ENCODE assay signal across 8 cellular contexts in the genomic region with DNA sequence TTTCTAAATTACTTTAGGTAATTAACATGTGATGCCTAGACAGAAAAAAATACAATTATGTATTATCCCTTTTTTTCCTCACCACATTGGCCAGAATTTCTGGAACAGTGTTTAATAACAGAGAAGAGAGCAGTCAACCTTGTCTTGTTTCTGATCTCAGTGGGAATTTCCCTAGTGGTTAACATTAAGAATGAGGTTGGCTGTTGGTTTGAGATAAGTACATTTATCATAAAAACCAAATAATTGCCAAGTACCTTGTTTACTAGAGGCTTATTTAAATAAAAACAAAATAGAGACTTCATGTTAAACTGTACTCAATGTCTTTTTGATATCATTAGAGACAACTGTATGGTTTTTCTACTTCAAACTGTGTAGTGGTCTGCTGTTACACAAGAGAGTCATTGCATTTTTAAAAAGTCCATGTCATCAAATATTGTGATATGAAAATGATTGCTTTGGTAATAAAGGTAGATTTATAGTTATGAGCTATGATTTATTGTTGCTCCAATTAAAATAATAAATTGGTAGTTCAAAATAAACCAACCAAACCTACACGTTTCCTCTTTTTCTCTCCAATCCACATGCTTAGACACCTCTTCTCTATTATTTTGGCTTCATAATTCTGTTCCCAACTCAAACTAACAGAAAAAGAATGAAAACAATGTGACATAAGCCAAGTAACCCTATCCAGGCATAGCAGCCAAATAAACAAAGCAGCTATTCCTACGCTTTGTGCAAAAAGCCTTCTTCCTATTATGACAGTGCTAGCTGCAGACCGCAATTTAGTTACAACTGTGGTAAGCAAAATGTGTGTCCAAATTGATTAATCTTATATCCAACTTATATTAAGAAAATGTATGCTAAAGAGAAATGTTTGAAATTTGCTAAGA. TPM values are rescaled to one million over a fixed set of nuclear protein-coding genes. Genes with fewer than 3 reads are reported as not detected.
DNase-seq lines count a peak whose midpoint lies in the region; ATAC-seq and TF ChIP-seq lines count a peak whose summit lies in the region.

No MANE protein-coding gene starts in this region.

- no peaks in the 10 kb centered on the region for H3K9me1 ChIP-seq in IMR-90 (ENCODE audit: insufficient read depth, low read length)

- H4K20me1 ChIP-seq in IMR-90 (ENCODE audit: insufficient read depth, low read length): no peaks in the 10 kb centered on the region

- peak overlapping the region; percentile 80 for H3K4me3 Mint-ChIP-seq in activated naive CD4-positive, alpha-beta T cell treated with anti-CD3 and anti-CD28 coated beads for 36 hours
- H3K4me3 Mint-ChIP-seq in dendritic cell treated with granulocyte-macrophage colony-stimulating factor and Interleukin-4, amounts not matched to agents 40 ng/mL and 50 ng/mL, for 4 days: peak overlapping the region; percentile 76
- no peak overlapping the region for H3K4me3 Mint-ChIP-seq in Caco-2 (ENCODE audit: unreplicated experiment)

- H3K4ac ChIP-seq in IMR-90 (ENCODE audit: low read depth, low read length): no peak overlapping the region

- no peak overlapping the region for H3K18ac ChIP-seq in IMR-90 (ENCODE audit: low read depth, low read length)

- no peak overlapping the region for H2AK9ac ChIP-seq in IMR-90 (replicated peaks; ENCODE audit: low read depth, low read length, poor library complexity)

- H3K4me1 ChIP-seq in IMR-90 (ENCODE audit: control insufficient read depth, insufficient read depth, low read length) (peaks cover 9% of the 10 kb centered on the region), Caco-2 (peaks cover 26% of the 10 kb centered on the region)

- POLR2A ChIA-PET in IMR-90 (lab: Charles Lee; ENCODE audit: unreplicated experiment): interaction anchor here (0.7 kb wide), 1 partner anchor 24 kb away, joined by 6 read pairs; no protein-coding TSS in a partner anchor
- POLR2A ChIA-PET in Caco-2 (lab: Charles Lee): no interaction called here

- no peak overlapping the region for H3K56ac ChIP-seq in IMR-90 (ENCODE audit: extremely low read depth, insufficient read depth, low read length)

- H3K4me2 ChIP-seq in IMR-90 (ENCODE audit: low read depth, low read length): no peak overlapping the region

- no peaks in the 10 kb centered on the region for H3K9me3 ChIP-seq in IMR-90 (ENCODE audit: control insufficient read depth, insufficient read depth, low read length)
- H3K9me3 ChIP-seq in Caco-2: no peaks in the 10 kb centered on the region

- WGBS in IMR-90 (ENCODE audit: extremely low coverage in 2 of 2, insufficient read length in 1 of 2), 2 experiments: no CpG with 5 or more reads among the region's 3 CpGs

- no peaks in the 10 kb centered on the region for H3K27me3 Mint-ChIP-seq in activated naive CD4-positive, alpha-beta T cell treated with anti-CD3 and anti-CD28 coated beads for 36 hours (ENCODE audit: low read depth)
- H3K27me3 Mint-ChIP-seq in dendritic cell treated with granulocyte-macrophage colony-stimulating factor and Interleukin-4, amounts not matched to agents 40 ng/mL and 50 ng/mL, for 4 days: no peaks in the 10 kb centered on the region
- H3K27me3 Mint-ChIP-seq in Caco-2 (ENCODE audit: insufficient read depth, unreplicated experiment): no peaks in the 10 kb centered on the region

- no peak overlapping the region for H4K5ac ChIP-seq in IMR-90 (ENCODE audit: low read depth, low read length)

- no peak overlapping the region for H3K27ac ChIP-seq in IMR-90 (ENCODE audit: insufficient read depth, low read length)

- ATAC-seq in IMR-90 (ENCODE audit: low read depth): peak; percentile 92

- H3K27me3 ChIP-seq in IMR-90 (ENCODE audit: control insufficient read depth, insufficient read depth, low read length): no peaks in the 10 kb centered on the region
- no peaks in the 10 kb centered on the region for H3K27me3 ChIP-seq in Caco-2 (replicated peaks; ENCODE audit: control insufficient read depth, insufficient read depth, low read length)

- H3K4me1 Mint-ChIP-seq in activated naive CD4-positive, alpha-beta T cell treated with anti-CD3 and anti-CD28 coated beads for 36 hours (ENCODE audit: low read depth): peaks cover 73% of the 10 kb centered on the region
- peaks cover 45% of the 10 kb centered on the region for H3K4me1 Mint-ChIP-seq in dendritic cell treated with granulocyte-macrophage colony-stimulating factor and Interleukin-4, amounts not matched to agents 40 ng/mL and 50 ng/mL, for 4 days (ENCODE audit: low read depth)
- peaks cover 11% of the 10 kb centered on the region for H3K4me1 Mint-ChIP-seq in Caco-2 (ENCODE audit: low read depth, unreplicated experiment)

- H3K4me3 ChIP-seq in IMR-90 (ENCODE audit: insufficient read depth, low read depth, low read length) (no peak overlapping the region), Caco-2 (ENCODE audit: low read depth, low read length) (no peak overlapping the region)

- no peak overlapping the region for H3K9ac ChIP-seq in IMR-90 (ENCODE audit: low read depth, low read length)

- no TSS peak for BruUV-seq in IMR-90 (replicated peaks; lab: Mats Ljungman, UMichigan)
- no TSS peak for BruUV-seq in Caco-2 (replicated peaks; lab: Mats Ljungman, UMichigan)

- dilution Hi-C loops in IMR-90 (cut with HindIII; ENCODE audit: low sequenced_read_pairs, unreplicated experiment): no loop called here

- no peak for TF ChIP-seq RAD21 in IMR-90 (IDR thresholded peaks at IDR 0.05; ENCODE audit: low read length)

- H4K8ac ChIP-seq in IMR-90 (ENCODE audit: low read depth in 2 of 2, low read length in 2 of 2): no peak overlapping the region; a peak in 1 of 4 replicates

- in situ Hi-C loops in IMR-90 (cut with MboI; ENCODE audit: low sequenced_read_pairs): no loop called here

- no peak for TF ChIP-seq CTCF in IMR-90 (conservative IDR thresholded peaks at IDR 0.05; ENCODE audit: low read depth, low read length)
- no peak for TF ChIP-seq CTCF in Caco-2 (IDR thresholded peaks at IDR 0.05; ENCODE audit: insufficient read depth in 1 of 2, low read depth in 1 of 2, low read length in 1 of 2, severe bottlenecking in 1 of 2, unreplicated experiment in 1 of 2)

- DNase-seq in activated naive CD4-positive, alpha-beta T cell treated with anti-CD3 and anti-CD28 coated beads for 36 hours: no peak
- no peak for DNase-seq in activated naive CD4-positive, alpha-beta T cell treated with Interleukin-2 at 50 U/mL for 16 hours
- DNase-seq in IMR-90 (peak; percentile 74), renal cortical epithelial cell (ENCODE audit: low read depth) (peak; percentile 65), OCI-M2 (lab: John Stamatoyannopoulos, UW; ENCODE audit: unreplicated experiment) (no peak), NCI-H2171 (lab: John Stamatoyannopoulos, UW) (no peak), Caco-2 (no peak)

- H2BK15ac ChIP-seq in IMR-90 (ENCODE audit: low read depth, low read length): no peak overlapping the region

- no peak overlapping the region for H2BK120ac ChIP-seq in IMR-90 (ENCODE audit: low read depth, low read length)

- intact Hi-C loops in activated naive CD4-positive, alpha-beta T cell treated with anti-CD3 and anti-CD28 coated beads for 36 hours (cut with micrococcal nuclease): loop anchor here (5.0 to 10.0 kb wide), 2 partner anchors 655 to 732 kb away; no protein-coding TSS in a partner anchor
- intact Hi-C loops in IMR-90 (cut with micrococcal nuclease): no loop called here
- intact Hi-C loops in dendritic cell treated with granulocyte-macrophage colony-stimulating factor and Interleukin-4, amounts not matched to agents 40 ng/mL and 50 ng/mL, for 4 days (cut with micrococcal nuclease): loop anchor here (1.0 to 5.0 kb wide), 3 partner anchors 21 to 77 kb away; a partner anchor contains a TSS
- intact Hi-C loops in Caco-2 (cut with micrococcal nuclease; ENCODE audit: unreplicated experiment): no loop called here

- no peak overlapping the region for H2AFZ ChIP-seq in IMR-90 (replicated peaks; ENCODE audit: low read length, poor library complexity)

- H3K36me3 ChIP-seq in IMR-90 (ENCODE audit: control insufficient read depth, insufficient read depth, low read length) (no peaks in the 10 kb centered on the region), Caco-2 (ENCODE audit: control insufficient read depth, insufficient read depth, low read length) (no peaks in the 10 kb centered on the region)

- H3K9me3 Mint-ChIP-seq in activated naive CD4-positive, alpha-beta T cell treated with anti-CD3 and anti-CD28 coated beads for 36 hours: peaks cover 11% of the 10 kb centered on the region
- peaks cover 6% of the 10 kb centered on the region for H3K9me3 Mint-ChIP-seq in dendritic cell treated with granulocyte-macrophage colony-stimulating factor and Interleukin-4, amounts not matched to agents 40 ng/mL and 50 ng/mL, for 4 days
- peaks cover 6% of the 10 kb centered on the region for H3K9me3 Mint-ChIP-seq in Caco-2 (ENCODE audit: unreplicated experiment)

- TF ChIP-seq POLR2A in IMR-90 (IDR thresholded peaks at IDR 0.05; ENCODE audit: low read depth, low read length): no peak

- H2BK20ac ChIP-seq in IMR-90 (ENCODE audit: low read depth, low read length): peak overlapping the region; percentile 34; the same call in 1 of the 2 replicates

- peak overlapping the region; percentile 45 for H2BK5ac ChIP-seq in IMR-90 (ENCODE audit: low read depth, low read length, poor library complexity, severe bottlenecking)

- H3K27ac Mint-ChIP-seq in activated naive CD4-positive, alpha-beta T cell treated with anti-CD3 and anti-CD28 coated beads for 36 hours: peak overlapping the region; percentile 92
- peak overlapping the region; percentile 86 for H3K27ac Mint-ChIP-seq in dendritic cell treated with granulocyte-macrophage colony-stimulating factor and Interleukin-4, amounts not matched to agents 40 ng/mL and 50 ng/mL, for 4 days
- no peak overlapping the region for H3K27ac Mint-ChIP-seq in Caco-2 (ENCODE audit: unreplicated experiment)

- H3K36me3 Mint-ChIP-seq in activated naive CD4-positive, alpha-beta T cell treated with anti-CD3 and anti-CD28 coated beads for 36 hours (ENCODE audit: low read depth): peaks cover 19% of the 10 kb centered on the region
- peaks cover 29% of the 10 kb centered on the region for H3K36me3 Mint-ChIP-seq in dendritic cell treated with granulocyte-macrophage colony-stimulating factor and Interleukin-4, amounts not matched to agents 40 ng/mL and 50 ng/mL, for 4 days (ENCODE audit: low read depth)
- peaks cover 5% of the 10 kb centered on the region for H3K36me3 Mint-ChIP-seq in Caco-2 (ENCODE audit: insufficient read depth, unreplicated experiment)

- no peak overlapping the region for H3K23ac ChIP-seq in IMR-90 (ENCODE audit: low read depth, low read length)

- no peaks in the 10 kb centered on the region for H3K79me1 ChIP-seq in IMR-90 (ENCODE audit: low read depth in 1 of 2, low read length in 2 of 2)

- CTCF ChIA-PET in activated naive CD4-positive, alpha-beta T cell treated with anti-CD3 and anti-CD28 coated beads for 36 hours (lab: Charles Lee): interaction anchor here (1.1 to 1.2 kb wide), 2 partner anchors 17 to 76 kb away, joined by 3 to 4 read pairs; no protein-coding TSS in a partner anchor
- CTCF ChIA-PET in IMR-90 (lab: Yijun Ruan, JAX): interaction anchor here (0.5 to 0.6 kb wide), 2 partner anchors 145 to 418 kb away, joined by 3 read pairs; no protein-coding TSS in a partner anchor
- CTCF ChIA-PET in Caco-2 (lab: Charles Lee): no interaction called here

- H2AK5ac ChIP-seq in IMR-90 (ENCODE audit: low read depth, low read length): no peak overlapping the region

- H4K91ac ChIP-seq in IMR-90 (ENCODE audit: insufficient read depth, low read depth, low read length): no peak overlapping the region

- no peak overlapping the region for H3K14ac ChIP-seq in IMR-90 (replicated peaks; ENCODE audit: low read depth, low read length)

RNA-seq across cellular contexts. Expression of a gene that starts 20.9 kb away (rescaled TPM):
- 10 to 100 TPM; 48.6 to 50.4 TPM for total RNA-seq in activated naive CD4-positive, alpha-beta T cell treated with anti-CD3 and anti-CD28 coated beads for 36 hours
- total RNA-seq in IMR-90 (2012; rRNA removed) (41.9 and 46.4 TPM in 2 replicates), renal cortical epithelial cell (98.2 and 123 TPM in 2 replicates), Caco-2 (2022) (42.7 and 56.0 TPM in 2 replicates)
- polyA plus RNA-seq in IMR-90 (2012; rRNA removed): 24.8 and 25.4 TPM in 2 replicates
- 8.1 and 12.2 TPM in 2 replicates for polyA plus RNA-seq in IMR-90 (2012; cell fraction: cytosol; rRNA removed)
- polyA plus RNA-seq in IMR-90 (2012; cell fraction: nucleus; rRNA removed; ENCODE audit: low replicate concordance): 5.6 and 36.1 TPM in 2 replicates

Comparison
In these comparisons a context has a peak if more than half of its experiments do, and no peak if none do; other contexts are left out.
1. DNase-seq: peak in IMR-90 (single experiment) and renal cortical epithelial cell (single experiment); none in activated naive CD4-positive, alpha-beta T cell treated with anti-CD3 and anti-CD28 coated beads for 36 hours (single experiment), activated naive CD4-positive, alpha-beta T cell treated with Interleukin-2 at 50 U/mL for 16 hours (single experiment), OCI-M2 (single experiment), NCI-H2171 (single experiment) and Caco-2 (0 of 2).
2. intact Hi-C loops: an anchor here in activated naive CD4-positive, alpha-beta T cell treated with anti-CD3 and anti-CD28 coated beads for 36 hours (5.0 to 10.0 kb wide) and dendritic cell treated with granulocyte-macrophage colony-stimulating factor and Interleukin-4, amounts not matched to agents 40 ng/mL and 50 ng/mL, for 4 days (1.0 to 5.0 kb wide); none called in IMR-90 and Caco-2.